ENCODE assay signal across 12 cellular contexts in genomic region chr1:67834246-67834877, GRCh38. TPM values are rescaled to one million over a fixed set of nuclear protein-coding genes. Genes with fewer than 3 reads are reported as not detected.
DNase-seq lines count a peak whose midpoint lies in the region; TF ChIP-seq lines count a peak whose summit lies in the region.
"Had no signal": no experiment of that assay in that cellular context is flagged by ENCODE, and none has a peak within 500 bp of the region (broad histone marks: within the 10 kb centered on the region; RNA-seq: fewer than 3 reads in every experiment).

No MANE protein-coding gene starts in this region.

- no peaks in the 10 kb centered on the region for H3K27me3 ChIP-seq in breast epithelium
- H3K27me3 ChIP-seq in osteoblast (ENCODE audit: insufficient read depth, low read length) = no peaks in the 10 kb centered on the region

- intact Hi-C loops in breast epithelium (cut with DNase I; ENCODE audit: low total_unique reads) (no loop called here), head of caudate nucleus (cut with DNase I) (no loop called here), posterior vena cava (cut with DNase I) (loop anchor here (5.0 to 10.0 kb wide), 4 partner anchors 57 to 270 kb away; partner anchors contain the start of gene GADD45A (in 1 of the 2))

- H4K20me1 ChIP-seq in osteoblast (ENCODE audit: insufficient read depth, low read length) = no peaks in the 10 kb centered on the region

- H3K4me3 ChIP-seq in breast epithelium (no peak overlapping the region), osteoblast (ENCODE audit: insufficient read depth, low read length) (no peak overlapping the region)

- H3K27ac ChIP-seq in breast epithelium (peak overlapping the region; percentile 93 to 95), osteoblast (ENCODE audit: low read depth, low read length) (peak overlapping the region; percentile 90)

- TF ChIP-seq CTCF in breast epithelium (IDR thresholded peaks at IDR 0.05) = no peak
- TF ChIP-seq CTCF in osteoblast (IDR thresholded peaks at IDR 0.05; ENCODE audit: extremely low read depth, low read depth, low read length) = no peak

- peak overlapping the region; percentile 72 for H3K4me2 ChIP-seq in osteoblast (ENCODE audit: insufficient read depth, low read length)

- H3K9me3 ChIP-seq in breast epithelium (no peaks in the 10 kb centered on the region), osteoblast (ENCODE audit: low read depth, low read length) (no peaks in the 10 kb centered on the region)
- H3K9me3 ChIP-seq: heart right ventricle, mucosa of descending colon had no signal

- H3K4me1 ChIP-seq in breast epithelium (no peaks in the 10 kb centered on the region), osteoblast (ENCODE audit: insufficient read depth, low read length) (peaks cover 59% of the 10 kb centered on the region)

- H2AFZ ChIP-seq in osteoblast (ENCODE audit: low read length) = no peak overlapping the region

- H3K36me3 ChIP-seq in breast epithelium (no peaks in the 10 kb centered on the region), osteoblast (ENCODE audit: insufficient read depth, low read length) (peaks cover 5% of the 10 kb centered on the region)

- DNase-seq in COLO668 (lab: John Stamatoyannopoulos, UW; ENCODE audit: unreplicated experiment) = peak; percentile 47
- peak; percentile 48 for DNase-seq in NCI-H1092 (lab: John Stamatoyannopoulos, UW)
- DNase-seq in breast epithelium (ENCODE audit: low spot score in 2 of 2) = no peak
- DNase-seq in osteoblast (ENCODE audit: insufficient read length, low spot score, missing footprints) = no peak
- DNase-seq in head of caudate nucleus = no peak
- DNase-seq in superior temporal gyrus (ENCODE audit: extremely low spot score) = no peak
- no peak for DNase-seq in stimulated activated CD4-positive, alpha-beta T cell treated with anti-CD3 and anti-CD28 coated beads, Interleukin-4, amount 100 ng/mL, for 4 hours
- no peak for DNase-seq in posterior vena cava (ENCODE audit: low spot score)
- DNase-seq: DMS153, NCI-H1694 had no signal

- no peak for TF ChIP-seq POLR2A in breast epithelium (IDR thresholded peaks at IDR 0.05)

- peaks cover 36% of the 10 kb centered on the region for H3K79me2 ChIP-seq in osteoblast (ENCODE audit: insufficient read depth, low read length)

RNA-seq across cellular contexts. Expression of gene GNG12, which starts 1.1 kb away (rescaled TPM):
- total RNA-seq in breast epithelium = 100 to 1,000 TPM in 1 of 3 donors, 10 to 100 TPM in 2; 82.1 to 100 (median 87.5) TPM
- total RNA-seq in osteoblast = 204 and 219 TPM in 2 replicates
- total RNA-seq in posterior vena cava = 100 to 1,000 TPM; 165 to 166 TPM

Comparison
In these comparisons a context has a peak if more than half of its experiments do, and no peak if none do; other contexts are left out.
1. DNase-seq: peak in COLO668 (single experiment) and NCI-H1092 (single experiment); none in breast epithelium (0 of 2), osteoblast (single experiment), head of caudate nucleus (0 of 42), superior temporal gyrus (single experiment), stimulated activated CD4-positive, alpha-beta T cell treated with anti-CD3 and anti-CD28 coated beads, Interleukin-4, amount 100 ng/mL, for 4 hours (0 of 2) and posterior vena cava (single experiment).
2. intact Hi-C loops: an anchor here in posterior vena cava (5.0 to 10.0 kb wide); none called in breast epithelium and head of caudate nucleus.